ENCODE assay signal across 1 cellular context in the genomic region with DNA sequence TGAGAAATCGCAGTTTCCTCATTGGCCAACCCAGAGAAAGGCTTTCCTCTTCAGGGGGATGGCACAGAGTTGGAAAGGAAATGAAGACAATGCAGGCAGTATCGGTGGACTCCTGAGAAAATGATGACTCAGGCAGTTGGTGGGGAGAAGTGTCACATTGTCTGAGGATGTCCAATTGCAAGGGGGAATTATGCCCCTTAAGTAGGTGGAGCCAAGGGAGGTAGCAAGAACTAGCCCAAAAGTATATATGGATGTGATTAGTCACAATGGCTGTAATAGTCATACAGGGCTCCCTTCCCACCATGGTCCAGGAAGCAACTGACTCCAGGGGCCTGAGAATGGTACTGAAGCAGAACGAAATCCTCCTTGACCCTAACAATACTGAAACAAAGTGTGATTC.
A peak's percentile ranks its signal among the peaks of the same experiment; 100 is the strongest.
TF ChIP-seq lines count a peak whose summit lies in the region.

No MANE protein-coding gene starts in this region.

TF ChIP-seq in SK-N-SH, 30 proteins besides CTCF, POLR2A, EP300 and RAD21 (continued from another document):
- TF ChIP-seq RFX5 (IDR thresholded peaks at IDR 0.05; ENCODE audit: low read length) = no peak
- TF ChIP-seq, protein P1, sequence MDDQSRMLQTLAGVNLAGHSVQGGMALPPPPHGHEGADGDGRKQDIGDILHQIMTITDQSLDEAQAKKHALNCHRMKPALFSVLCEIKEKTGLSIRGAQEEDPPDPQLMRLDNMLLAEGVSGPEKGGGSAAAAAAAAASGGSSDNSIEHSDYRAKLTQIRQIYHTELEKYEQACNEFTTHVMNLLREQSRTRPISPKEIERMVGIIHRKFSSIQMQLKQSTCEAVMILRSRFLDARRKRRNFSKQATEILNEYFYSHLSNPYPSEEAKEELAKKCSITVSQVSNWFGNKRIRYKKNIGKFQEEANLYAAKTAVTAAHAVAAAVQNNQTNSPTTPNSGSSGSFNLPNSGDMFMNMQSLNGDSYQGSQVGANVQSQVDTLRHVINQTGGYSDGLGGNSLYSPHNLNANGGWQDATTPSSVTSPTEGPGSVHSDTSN (IDR thresholded peaks at IDR 0.05) = peak; percentile 12; the same call in 1 of the 2 replicates
